18 cellular contexts compared by ENCODE assay signal in the genomic region with DNA sequence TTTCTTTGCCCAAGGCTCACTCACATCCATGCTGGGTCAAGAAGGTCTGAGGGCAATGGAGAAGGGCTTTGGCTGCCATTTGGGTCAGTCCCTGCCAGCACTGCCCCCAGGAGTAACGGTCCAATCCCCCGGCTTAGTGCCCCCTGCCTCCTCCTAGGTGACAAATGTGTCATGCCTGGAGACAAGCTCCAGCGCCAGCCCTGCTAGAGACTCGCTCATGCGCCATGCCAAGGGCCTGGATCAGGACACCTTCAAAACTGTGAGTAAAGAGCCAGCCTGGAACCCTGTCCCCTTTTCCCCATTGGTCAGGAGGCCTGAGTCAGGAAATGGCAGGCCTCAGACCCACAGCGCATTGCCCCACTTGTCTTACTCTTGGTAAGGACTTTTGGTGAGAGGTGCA. TPM values are rescaled to one million over a fixed set of nuclear protein-coding genes. Genes with fewer than 3 reads are reported as not detected.
DNase-seq lines count a peak whose midpoint lies in the region; ATAC-seq and TF ChIP-seq lines count a peak whose summit lies in the region.
"Had no signal": no experiment of that assay in that cellular context is flagged by ENCODE, and none has a peak within 500 bp of the region (broad histone marks: within the 10 kb centered on the region; RNA-seq: fewer than 3 reads in every experiment).

No MANE protein-coding gene starts in this region.

- CTCF ChIA-PET in HEK293 (lab: Yijun Ruan, JAX) (interaction anchor here (0.6 kb wide), 1 partner anchor 526 kb away, joined by 5 read pairs; no protein-coding TSS in a partner anchor), GM10248 (lab: Yijun Ruan, JAX) (interaction anchor here (1.4 kb wide), 1 partner anchor 215 kb away, joined by 3 read pairs; no protein-coding TSS in a partner anchor)

- POLR2A ChIA-PET in HEK293 (lab: Yijun Ruan, JAX) (interaction anchor here (1.6 kb wide), 1 partner anchor 15 kb away, joined by 3 read pairs; no protein-coding TSS in a partner anchor), GM10248 (lab: Yijun Ruan, JAX) (no interaction called here)

- H3K4me2 ChIP-seq in neuronal stem cell (ENCODE audit: insufficient read depth, low read length, poor library complexity, severe bottlenecking) = no peak overlapping the region

- H2BK5ac ChIP-seq in neuronal stem cell (ENCODE audit: low read length) = no peak overlapping the region

- H2AK5ac ChIP-seq in neuronal stem cell (ENCODE audit: low read depth, low read length) = peak overlapping the region; percentile 38

- H3K36me3 Mint-ChIP-seq in IgD-negative memory B cell = peaks cover 2% of the 10 kb centered on the region
- H3K36me3 Mint-ChIP-seq in activated naive CD8-positive, alpha-beta T cell treated with anti-CD3 and anti-CD28 coated beads, Interleukin-2, amount 50 U/mL, for 24 hours (ENCODE audit: low read depth) = no peaks in the 10 kb centered on the region
- H3K36me3 Mint-ChIP-seq: CD4-positive, alpha-beta memory T cell had no signal

- TF ChIP-seq CTCF in HEK293 (tag by site-specific recombination; IDR thresholded peaks at IDR 0.05) = no peak
- no peak for TF ChIP-seq CTCF in GM10248 (IDR thresholded peaks at IDR 0.05; ENCODE audit: control extremely low read depth, extremely low read depth, low read depth, missing control alignments)

- peak overlapping the region; percentile 19 for H3K18ac ChIP-seq in neuronal stem cell (ENCODE audit: low read length)

- no peak overlapping the region for H3K9ac ChIP-seq in neuronal stem cell (ENCODE audit: low read depth, low read length, poor library complexity)
- H3K9ac ChIP-seq: GM23248 had no signal

- no peak overlapping the region for H3K23ac ChIP-seq in neuronal stem cell (ENCODE audit: low read depth, low read length, poor library complexity)

- H3K4me3 ChIP-seq in HEK293 (ENCODE audit: low read depth, low read length) = no peak overlapping the region
- no peak overlapping the region for H3K4me3 ChIP-seq in neuronal stem cell (ENCODE audit: low read length in 2 of 2)
- H3K4me3 ChIP-seq: GM23248 had no signal

- DNase-seq in neuronal stem cell (ENCODE audit: low spot score) = no peak
- DNase-seq in germinal center (ENCODE audit: low spot score) = no peak
- no peak for DNase-seq in activated naive CD8-positive, alpha-beta T cell treated with anti-CD3 and anti-CD28 coated beads, Interleukin-2, amount 50 U/mL, for 24 hours
- no peak for DNase-seq in GM10248 (ENCODE audit: extremely low spot score)
- DNase-seq: C1 segment of cervical spinal cord; Calu3; CD4-positive, alpha-beta memory T cell; COR-L47; DMS53; DMS79 treated with DMSO at 0.1 percent for 48 hours; GF-D8; GM23248; H9; HFFc6 had no signal

- no peak overlapping the region for H3K4ac ChIP-seq in neuronal stem cell (ENCODE audit: low read length)

- ATAC-seq in activated naive CD8-positive, alpha-beta T cell treated with anti-CD3 and anti-CD28 coated beads, Interleukin-2, amount 50 U/mL, for 24 hours = no peak
- ATAC-seq: HCT116 had no signal

- peaks cover 8 to 10% (median 8%) of the 10 kb centered on the region in 3 donors for H3K4me1 Mint-ChIP-seq in IgD-negative memory B cell
- H3K4me1 Mint-ChIP-seq in activated naive CD8-positive, alpha-beta T cell treated with anti-CD3 and anti-CD28 coated beads, Interleukin-2, amount 50 U/mL, for 24 hours = peaks cover 6% of the 10 kb centered on the region

- H3K9me3 Mint-ChIP-seq in IgD-negative memory B cell = peaks cover 0 to 3% (median 0%) of the 10 kb centered on the region in 3 donors
- H3K9me3 Mint-ChIP-seq in activated naive CD8-positive, alpha-beta T cell treated with anti-CD3 and anti-CD28 coated beads, Interleukin-2, amount 50 U/mL, for 24 hours = no peaks in the 10 kb centered on the region
- H3K9me3 Mint-ChIP-seq: H9, HFFc6 had no signal

- H4K91ac ChIP-seq in neuronal stem cell (ENCODE audit: low read depth, low read length, poor library complexity) = no peak overlapping the region

- no peaks in the 10 kb centered on the region for H3K27me3 Mint-ChIP-seq in IgD-negative memory B cell
- peaks cover 2% of the 10 kb centered on the region for H3K27me3 Mint-ChIP-seq in activated naive CD8-positive, alpha-beta T cell treated with anti-CD3 and anti-CD28 coated beads, Interleukin-2, amount 50 U/mL, for 24 hours
- H3K27me3 Mint-ChIP-seq: CD4-positive, alpha-beta memory T cell had no signal

- peaks cover 0 to 5% (median 2%) of the 10 kb centered on the region in 3 experiments for H3K27me3 ChIP-seq in neuronal stem cell (ENCODE audit: control insufficient read depth in 3 of 3, insufficient read depth in 3 of 3, low read depth in 1 of 3, low read length in 3 of 3)

- H3K4me1 ChIP-seq in HEK293 (ENCODE audit: control insufficient read depth, insufficient read depth, low read length) (no peaks in the 10 kb centered on the region), neuronal stem cell (ENCODE audit: control insufficient read depth in 2 of 2, insufficient read depth in 1 of 2, low read depth in 1 of 2, low read length in 2 of 2) (peaks cover 3 to 5% of the 10 kb centered on the region in 2 donors)

- H3K27ac ChIP-seq in HEK293 (ENCODE audit: extremely low read depth, low read depth, low read length) (no peak overlapping the region), neuronal stem cell (replicated peaks; ENCODE audit: low read length) (no peak overlapping the region)
- H3K27ac ChIP-seq: GM23248 had no signal

- H3K9me3 ChIP-seq in HEK293 (ENCODE audit: control insufficient read depth, insufficient read depth, low read depth, low read length) (no peaks in the 10 kb centered on the region), neuronal stem cell (replicated peaks in 1 of 2; ENCODE audit: control insufficient read depth in 2 of 2, insufficient read depth in 1 of 2, low read depth in 1 of 2, low read length in 2 of 2) (no peaks in the 10 kb centered on the region)

- H2BK120ac ChIP-seq in neuronal stem cell (ENCODE audit: low read depth, low read length) = no peak overlapping the region

- no peaks in the 10 kb centered on the region for H3K36me3 ChIP-seq in HEK293 (ENCODE audit: control insufficient read depth in 2 of 2, insufficient read depth in 1 of 2, low read length in 2 of 2)
- no peaks in the 10 kb centered on the region for H3K36me3 ChIP-seq in neuronal stem cell (replicated peaks in 1 of 2; ENCODE audit: control insufficient read depth in 2 of 2, insufficient read depth in 2 of 2, low read length in 2 of 2)

- H2BK15ac ChIP-seq in neuronal stem cell (ENCODE audit: low read length) = no peak overlapping the region

- H3K27ac Mint-ChIP-seq in IgD-negative memory B cell = peak overlapping the region in 2 of 3 donors; percentile 33 to 52
- no peak overlapping the region for H3K27ac Mint-ChIP-seq in activated naive CD8-positive, alpha-beta T cell treated with anti-CD3 and anti-CD28 coated beads, Interleukin-2, amount 50 U/mL, for 24 hours
- H3K27ac Mint-ChIP-seq: CD4-positive, alpha-beta memory T cell; HFFc6 had no signal

- no peaks in the 10 kb centered on the region for H3K79me1 ChIP-seq in neuronal stem cell (ENCODE audit: low read depth, low read length)

- no CpG with 5 or more reads among the region's 6 CpGs for WGBS in neuronal stem cell (ENCODE audit: extremely low coverage in 2 of 2, insufficient read length in 2 of 2, insufficient replicate concordance in 1 of 2), 2 donors

- H2AFZ ChIP-seq in neuronal stem cell (ENCODE audit: low read length) = no peak overlapping the region
- H2AFZ ChIP-seq: GM23248 had no signal

- H2BK12ac ChIP-seq in neuronal stem cell (ENCODE audit: low read length) = no peak overlapping the region

- H4K8ac ChIP-seq in neuronal stem cell (ENCODE audit: low read depth, low read length) = no peak overlapping the region

- H3K4me3 Mint-ChIP-seq in IgD-negative memory B cell = peak overlapping the region in 1 of 4 donors; percentile 59
- H3K4me3 Mint-ChIP-seq in activated naive CD8-positive, alpha-beta T cell treated with anti-CD3 and anti-CD28 coated beads, Interleukin-2, amount 50 U/mL, for 24 hours = no peak overlapping the region
- H3K4me3 Mint-ChIP-seq: H9, HFFc6 had no signal

- H3K14ac ChIP-seq in neuronal stem cell (ENCODE audit: low read length) = no peak overlapping the region

TF ChIP-seq in HEK293, 187 proteins besides CTCF, POLR2A, EP300 and RAD21 (continues in another document):
- TF ChIP-seq ZNF768 (tag by site-specific recombination; IDR thresholded peaks at IDR 0.05) = no peak
- TF ChIP-seq, protein P1, sequence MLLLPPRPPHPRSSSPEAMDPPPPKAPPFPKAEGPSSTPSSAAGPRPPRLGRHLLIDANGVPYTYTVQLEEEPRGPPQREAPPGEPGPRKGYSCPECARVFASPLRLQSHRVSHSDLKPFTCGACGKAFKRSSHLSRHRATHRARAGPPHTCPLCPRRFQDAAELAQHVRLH (tag by site-specific recombination; IDR thresholded peaks at IDR 0.05) = no peak
- TF ChIP-seq, protein P2, sequence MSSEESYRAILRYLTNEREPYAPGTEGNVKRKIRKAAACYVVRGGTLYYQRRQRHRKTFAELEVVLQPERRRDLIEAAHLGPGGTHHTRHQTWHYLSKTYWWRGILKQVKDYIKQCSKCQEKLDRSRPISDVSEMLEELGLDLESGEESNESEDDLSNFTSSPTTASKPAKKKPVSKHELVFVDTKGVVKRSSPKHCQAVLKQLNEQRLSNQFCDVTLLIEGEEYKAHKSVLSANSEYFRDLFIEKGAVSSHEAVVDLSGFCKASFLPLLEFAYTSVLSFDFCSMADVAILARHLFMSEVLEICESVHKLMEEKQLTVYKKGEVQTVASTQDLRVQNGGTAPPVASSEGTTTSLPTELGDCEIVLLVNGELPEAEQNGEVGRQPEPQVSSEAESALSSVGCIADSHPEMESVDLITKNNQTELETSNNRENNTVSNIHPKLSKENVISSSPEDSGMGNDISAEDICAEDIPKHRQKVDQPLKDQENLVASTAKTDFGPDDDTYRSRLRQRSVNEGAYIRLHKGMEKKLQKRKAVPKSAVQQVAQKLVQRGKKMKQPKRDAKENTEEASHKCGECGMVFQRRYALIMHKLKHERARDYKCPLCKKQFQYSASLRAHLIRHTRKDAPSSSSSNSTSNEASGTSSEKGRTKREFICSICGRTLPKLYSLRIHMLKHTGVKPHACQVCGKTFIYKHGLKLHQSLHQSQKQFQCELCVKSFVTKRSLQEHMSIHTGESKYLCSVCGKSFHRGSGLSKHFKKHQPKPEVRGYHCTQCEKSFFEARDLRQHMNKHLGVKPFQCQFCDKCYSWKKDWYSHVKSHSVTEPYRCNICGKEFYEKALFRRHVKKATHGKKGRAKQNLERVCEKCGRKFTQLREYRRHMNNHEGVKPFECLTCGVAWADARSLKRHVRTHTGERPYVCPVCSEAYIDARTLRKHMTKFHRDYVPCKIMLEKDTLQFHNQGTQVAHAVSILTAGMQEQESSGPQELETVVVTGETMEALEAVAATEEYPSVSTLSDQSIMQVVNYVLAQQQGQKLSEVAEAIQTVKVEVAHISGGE (tag by site-specific recombination; conservative IDR thresholded peaks at IDR 0.05; ENCODE audit: low read depth) = no peak

RNA-seq across cellular contexts. Expression of a gene that starts 3.3 kb away (rescaled TPM):
- not detected for polyA plus RNA-seq in IgD-negative memory B cell
- polyA plus RNA-seq in neuronal stem cell (2013, experiment 1 of 2) = 0.17 TPM
- 0.25 TPM for polyA plus RNA-seq in neuronal stem cell (2013, experiment 2 of 2)
- polyA plus RNA-seq: BJ, GM23248 had no signal

RNA-seq across cellular contexts. Expression of a gene that starts 33.7 kb away (rescaled TPM):
- polyA plus RNA-seq in IgD-negative memory B cell = 6.5 TPM
- polyA plus RNA-seq in neuronal stem cell (2013, experiment 1 of 2) = 23.3 TPM
- polyA plus RNA-seq in neuronal stem cell (2013, experiment 2 of 2) = 23.5 TPM
